2 cellular contexts compared by ENCODE assay signal in the genomic region with DNA sequence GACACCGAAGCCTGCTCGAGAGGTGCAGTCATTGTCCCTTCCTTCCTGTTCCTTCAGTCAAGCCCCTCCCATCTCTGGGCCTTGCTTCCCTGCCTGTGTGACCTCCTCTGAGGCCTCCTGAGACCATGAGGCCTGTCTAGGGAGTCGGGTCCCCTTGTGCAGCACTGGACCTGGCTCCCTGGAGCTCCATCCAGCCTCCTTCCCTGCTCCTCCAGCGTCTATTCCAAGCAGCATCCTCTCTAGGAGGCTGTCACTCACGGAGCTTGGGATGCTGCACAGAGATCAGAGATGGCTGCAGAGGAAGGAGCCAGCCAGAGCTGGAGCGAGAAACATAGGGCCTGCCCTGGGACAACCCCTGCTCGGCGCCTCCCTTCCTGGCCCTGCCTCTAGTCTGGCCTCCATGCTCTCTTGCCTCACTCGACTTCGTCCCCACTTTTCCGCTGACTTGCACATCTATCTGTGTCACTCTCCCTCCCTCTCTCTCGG.
TF ChIP-seq lines count a peak whose summit lies in the region.

No MANE protein-coding gene starts in this region.

TF ChIP-seq in WTC11, 78 proteins besides CTCF, POLR2A, EP300 and RAD21:
- TF ChIP-seq, protein P1, sequence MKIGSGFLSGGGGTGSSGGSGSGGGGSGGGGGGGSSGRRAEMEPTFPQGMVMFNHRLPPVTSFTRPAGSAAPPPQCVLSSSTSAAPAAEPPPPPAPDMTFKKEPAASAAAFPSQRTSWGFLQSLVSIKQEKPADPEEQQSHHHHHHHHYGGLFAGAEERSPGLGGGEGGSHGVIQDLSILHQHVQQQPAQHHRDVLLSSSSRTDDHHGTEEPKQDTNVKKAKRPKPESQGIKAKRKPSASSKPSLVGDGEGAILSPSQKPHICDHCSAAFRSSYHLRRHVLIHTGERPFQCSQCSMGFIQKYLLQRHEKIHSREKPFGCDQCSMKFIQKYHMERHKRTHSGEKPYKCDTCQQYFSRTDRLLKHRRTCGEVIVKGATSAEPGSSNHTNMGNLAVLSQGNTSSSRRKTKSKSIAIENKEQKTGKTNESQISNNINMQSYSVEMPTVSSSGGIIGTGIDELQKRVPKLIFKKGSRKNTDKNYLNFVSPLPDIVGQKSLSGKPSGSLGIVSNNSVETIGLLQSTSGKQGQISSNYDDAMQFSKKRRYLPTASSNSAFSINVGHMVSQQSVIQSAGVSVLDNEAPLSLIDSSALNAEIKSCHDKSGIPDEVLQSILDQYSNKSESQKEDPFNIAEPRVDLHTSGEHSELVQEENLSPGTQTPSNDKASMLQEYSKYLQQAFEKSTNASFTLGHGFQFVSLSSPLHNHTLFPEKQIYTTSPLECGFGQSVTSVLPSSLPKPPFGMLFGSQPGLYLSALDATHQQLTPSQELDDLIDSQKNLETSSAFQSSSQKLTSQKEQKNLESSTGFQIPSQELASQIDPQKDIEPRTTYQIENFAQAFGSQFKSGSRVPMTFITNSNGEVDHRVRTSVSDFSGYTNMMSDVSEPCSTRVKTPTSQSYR (CRISPR knock-in tag; IDR thresholded peaks at IDR 0.05): no peak
- no peak for TF ChIP-seq ZNF423 (CRISPR knock-in tag; IDR thresholded peaks at IDR 0.05)
- TF ChIP-seq ZNF263 (CRISPR knock-in tag; IDR thresholded peaks at IDR 0.05; ENCODE audit: low read depth): no peak
- TF ChIP-seq, protein P2, sequence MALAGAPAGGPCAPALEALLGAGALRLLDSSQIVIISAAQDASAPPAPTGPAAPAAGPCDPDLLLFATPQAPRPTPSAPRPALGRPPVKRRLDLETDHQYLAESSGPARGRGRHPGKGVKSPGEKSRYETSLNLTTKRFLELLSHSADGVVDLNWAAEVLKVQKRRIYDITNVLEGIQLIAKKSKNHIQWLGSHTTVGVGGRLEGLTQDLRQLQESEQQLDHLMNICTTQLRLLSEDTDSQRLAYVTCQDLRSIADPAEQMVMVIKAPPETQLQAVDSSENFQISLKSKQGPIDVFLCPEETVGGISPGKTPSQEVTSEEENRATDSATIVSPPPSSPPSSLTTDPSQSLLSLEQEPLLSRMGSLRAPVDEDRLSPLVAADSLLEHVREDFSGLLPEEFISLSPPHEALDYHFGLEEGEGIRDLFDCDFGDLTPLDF (CRISPR knock-in tag; IDR thresholded peaks at IDR 0.05): no peak
- TF ChIP-seq, protein P3, sequence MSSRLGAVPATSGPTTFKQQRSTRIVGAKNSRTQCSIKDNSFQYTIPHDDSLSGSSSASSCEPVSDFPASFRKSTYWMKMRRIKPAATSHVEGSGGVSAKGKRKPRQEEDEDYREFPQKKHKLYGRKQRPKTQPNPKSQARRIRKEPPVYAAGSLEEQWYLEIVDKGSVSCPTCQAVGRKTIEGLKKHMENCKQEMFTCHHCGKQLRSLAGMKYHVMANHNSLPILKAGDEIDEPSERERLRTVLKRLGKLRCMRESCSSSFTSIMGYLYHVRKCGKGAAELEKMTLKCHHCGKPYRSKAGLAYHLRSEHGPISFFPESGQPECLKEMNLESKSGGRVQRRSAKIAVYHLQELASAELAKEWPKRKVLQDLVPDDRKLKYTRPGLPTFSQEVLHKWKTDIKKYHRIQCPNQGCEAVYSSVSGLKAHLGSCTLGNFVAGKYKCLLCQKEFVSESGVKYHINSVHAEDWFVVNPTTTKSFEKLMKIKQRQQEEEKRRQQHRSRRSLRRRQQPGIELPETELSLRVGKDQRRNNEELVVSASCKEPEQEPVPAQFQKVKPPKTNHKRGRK (CRISPR knock-in tag; IDR thresholded peaks at IDR 0.05; ENCODE audit: borderline replicate concordance): no peak
- TF ChIP-seq ZNF121 (CRISPR knock-in tag; IDR thresholded peaks at IDR 0.05): no peak
- TF ChIP-seq, protein P4, sequence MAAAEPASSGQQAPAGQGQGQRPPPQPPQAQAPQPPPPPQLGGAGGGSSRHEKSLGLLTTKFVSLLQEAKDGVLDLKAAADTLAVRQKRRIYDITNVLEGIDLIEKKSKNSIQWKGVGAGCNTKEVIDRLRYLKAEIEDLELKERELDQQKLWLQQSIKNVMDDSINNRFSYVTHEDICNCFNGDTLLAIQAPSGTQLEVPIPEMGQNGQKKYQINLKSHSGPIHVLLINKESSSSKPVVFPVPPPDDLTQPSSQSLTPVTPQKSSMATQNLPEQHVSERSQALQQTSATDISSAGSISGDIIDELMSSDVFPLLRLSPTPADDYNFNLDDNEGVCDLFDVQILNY (CRISPR knock-in tag; IDR thresholded peaks at IDR 0.05): no peak
- TF ChIP-seq ATF1 (CRISPR knock-in tag; IDR thresholded peaks at IDR 0.05): no peak
- TF ChIP-seq ELF4 (CRISPR knock-in tag; IDR thresholded peaks at IDR 0.05; ENCODE audit: low read depth): no peak
- no peak for TF ChIP-seq JAZF1 (CRISPR knock-in tag; IDR thresholded peaks at IDR 0.05)
- TF ChIP-seq CREM (CRISPR knock-in tag; IDR thresholded peaks at IDR 0.05): no peak
- TF ChIP-seq PRRX2 (CRISPR knock-in tag; IDR thresholded peaks at IDR 0.05): no peak
- TF ChIP-seq SMAD4 (CRISPR knock-in tag; IDR thresholded peaks at IDR 0.05): no peak
- no peak for TF ChIP-seq IRF2 (CRISPR knock-in tag; IDR thresholded peaks at IDR 0.05; ENCODE audit: borderline replicate concordance, low read depth)
- no peak for TF ChIP-seq ZNF396 (CRISPR knock-in tag; IDR thresholded peaks at IDR 0.05; ENCODE audit: borderline replicate concordance)
- no peak for TF ChIP-seq NFE2L1 (CRISPR knock-in tag; IDR thresholded peaks at IDR 0.05)
- TF ChIP-seq, protein P5, sequence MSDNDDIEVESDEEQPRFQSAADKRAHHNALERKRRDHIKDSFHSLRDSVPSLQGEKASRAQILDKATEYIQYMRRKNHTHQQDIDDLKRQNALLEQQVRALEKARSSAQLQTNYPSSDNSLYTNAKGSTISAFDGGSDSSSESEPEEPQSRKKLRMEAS (CRISPR knock-in tag; IDR thresholded peaks at IDR 0.05): no peak
- TF ChIP-seq RELA (CRISPR knock-in tag; IDR thresholded peaks at IDR 0.05; ENCODE audit: borderline replicate concordance): no peak
- TF ChIP-seq, protein P6, sequence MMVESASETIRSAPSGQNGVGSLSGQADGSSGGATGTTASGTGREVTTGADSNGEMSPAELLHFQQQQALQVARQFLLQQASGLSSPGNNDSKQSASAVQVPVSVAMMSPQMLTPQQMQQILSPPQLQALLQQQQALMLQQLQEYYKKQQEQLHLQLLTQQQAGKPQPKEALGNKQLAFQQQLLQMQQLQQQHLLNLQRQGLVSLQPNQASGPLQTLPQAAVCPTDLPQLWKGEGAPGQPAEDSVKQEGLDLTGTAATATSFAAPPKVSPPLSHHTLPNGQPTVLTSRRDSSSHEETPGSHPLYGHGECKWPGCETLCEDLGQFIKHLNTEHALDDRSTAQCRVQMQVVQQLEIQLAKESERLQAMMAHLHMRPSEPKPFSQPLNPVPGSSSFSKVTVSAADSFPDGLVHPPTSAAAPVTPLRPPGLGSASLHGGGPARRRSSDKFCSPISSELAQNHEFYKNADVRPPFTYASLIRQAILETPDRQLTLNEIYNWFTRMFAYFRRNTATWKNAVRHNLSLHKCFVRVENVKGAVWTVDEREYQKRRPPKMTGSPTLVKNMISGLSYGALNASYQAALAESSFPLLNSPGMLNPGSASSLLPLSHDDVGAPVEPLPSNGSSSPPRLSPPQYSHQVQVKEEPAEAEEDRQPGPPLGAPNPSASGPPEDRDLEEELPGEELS (CRISPR knock-in tag; IDR thresholded peaks at IDR 0.05): no peak

TF ChIP-seq in HepG2, 621 proteins besides CTCF, POLR2A, EP300 and RAD21 (continued from another document):
- TF ChIP-seq, protein P7, sequence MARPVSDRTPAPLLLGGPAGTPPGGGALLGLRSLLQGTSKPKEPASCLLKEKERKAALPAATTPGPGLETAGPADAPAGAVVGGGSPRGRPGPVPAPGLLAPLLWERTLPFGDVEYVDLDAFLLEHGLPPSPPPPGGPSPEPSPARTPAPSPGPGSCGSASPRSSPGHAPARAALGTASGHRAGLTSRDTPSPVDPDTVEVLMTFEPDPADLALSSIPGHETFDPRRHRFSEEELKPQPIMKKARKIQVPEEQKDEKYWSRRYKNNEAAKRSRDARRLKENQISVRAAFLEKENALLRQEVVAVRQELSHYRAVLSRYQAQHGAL (CRISPR knock-in tag; IDR thresholded peaks at IDR 0.05; ENCODE audit: not compliant biosample characterization): no peak
